ENCODE assay signal across 1 cellular context in genomic region chr7:45048748-45049147, GRCh38.
TF ChIP-seq lines count a peak whose summit lies in the region.

No MANE protein-coding gene starts in this region.

TF ChIP-seq in HCT116, 20 proteins besides CTCF, POLR2A, EP300 and RAD21:
- TF ChIP-seq MAX (IDR thresholded peaks at IDR 0.05) (peak; percentile 57), JUND (IDR thresholded peaks at IDR 0.05) (peak; percentile 60), FOSL1 (IDR thresholded peaks at IDR 0.05; ENCODE audit: low read depth) (peak; percentile 92), EZH2 (IDR thresholded peaks at IDR 0.05) (no peak), CEBPB (IDR thresholded peaks at IDR 0.05; ENCODE audit: low read depth) (peak; percentile 52)
TF ChIP-seq in HCT116: peak in this region for 4.
